26 cellular contexts compared by ENCODE assay signal in genomic region chr7:43487731-43488073, GRCh38.
DNase-seq lines count a peak whose midpoint lies in the region; ATAC-seq, FAIRE-seq and TF ChIP-seq lines count a peak whose summit lies in the region.
"Had no signal": no experiment of that assay in that cellular context is flagged by ENCODE, and none has a peak within 500 bp of the region (broad histone marks: within the 10 kb centered on the region; RNA-seq: fewer than 3 reads in every experiment).

No MANE protein-coding gene starts in this region.

- H3K4me1 ChIP-seq in cardiac muscle cell (ENCODE audit: low read depth) (peaks cover 43% of the 10 kb centered on the region), HepG2 (ENCODE audit: insufficient read depth, low read length) (peaks cover 98% of the 10 kb centered on the region)

- in situ Hi-C loops in HepG2 (cut with HindIII; ENCODE audit: extremely low pct_ligation_motif_present, low pct_unique_long_range_greater_than_20kb) = no loop called here

- TF ChIP-seq CTCF in cardiac muscle cell (IDR thresholded peaks at IDR 0.05; ENCODE audit: low read depth, low read length) = no peak
- no peak for TF ChIP-seq CTCF in HepG2 (CRISPR knock-in tag; IDR thresholded peaks at IDR 0.05)
- no peak for TF ChIP-seq CTCF in nephron progenitor cell (IDR thresholded peaks at IDR 0.05)
- no peak for TF ChIP-seq CTCF in RWPE1 (conservative IDR thresholded peaks at IDR 0.05; ENCODE audit: low read depth)

- no peak for TF ChIP-seq POLR2A in HepG2 (IDR thresholded peaks at IDR 0.05; ENCODE audit: insufficient read depth in 1 of 2, low read depth in 2 of 2, low read length in 2 of 2)

- H3K27me3 Mint-ChIP-seq in nephron progenitor cell (ENCODE audit: low read depth, poor library complexity) = no peaks in the 10 kb centered on the region
- H3K27me3 Mint-ChIP-seq: CD4-positive, alpha-beta T cell had no signal

- no peak for TF ChIP-seq RAD21 in HepG2 (CRISPR knock-in tag; IDR thresholded peaks at IDR 0.05)

- H3K9me3 ChIP-seq in cardiac muscle cell (ENCODE audit: low read depth) = no peaks in the 10 kb centered on the region
- H3K9me3 ChIP-seq in HepG2 (ENCODE audit: low read length) = no peaks in the 10 kb centered on the region

- no peak overlapping the region for H2AFZ ChIP-seq in HepG2 (ENCODE audit: low read length)

- H3K27ac Mint-ChIP-seq in nephron progenitor cell = peak overlapping the region; percentile 54
- H3K27ac Mint-ChIP-seq: CD4-positive, alpha-beta T cell had no signal

- TF ChIP-seq EP300 in HepG2 (IDR thresholded peaks at IDR 0.05; ENCODE audit: low read depth in 2 of 2, low read length in 2 of 2) (no peak), HepG2 (CRISPR knock-in tag; IDR thresholded peaks at IDR 0.05; ENCODE audit: borderline replicate concordance) (no peak)

- H3K4me1 Mint-ChIP-seq in nephron progenitor cell = peaks cover 40% of the 10 kb centered on the region

- no peaks in the 10 kb centered on the region for H3K9me3 Mint-ChIP-seq in nephron progenitor cell
- H3K9me3 Mint-ChIP-seq: CD4-positive, alpha-beta T cell had no signal

- no peaks in the 10 kb centered on the region for H3K36me3 Mint-ChIP-seq in nephron progenitor cell (ENCODE audit: low read depth)

- peak overlapping the region; percentile 44; the same call in 1 of the 2 replicates for H3K9ac ChIP-seq in HepG2 (ENCODE audit: insufficient read depth, low read depth, low read length)

- no peaks in the 10 kb centered on the region for H4K20me1 ChIP-seq in HepG2 (ENCODE audit: insufficient read depth, low read length)

- no peaks in the 10 kb centered on the region for H3K79me2 ChIP-seq in HepG2 (ENCODE audit: insufficient read depth, low read length)

- intact Hi-C loops in Right ventricle myocardium inferior (cut with DNase I) (no loop called here), HepG2 (cut with micrococcal nuclease; ENCODE audit: unreplicated experiment) (loop anchor here (1.0 kb wide), 1 partner anchor 15 kb away; no protein-coding TSS in a partner anchor)

- no peak overlapping the region for H3K4me3 Mint-ChIP-seq in nephron progenitor cell
- H3K4me3 Mint-ChIP-seq: CD4-positive, alpha-beta T cell had no signal

- no peaks in the 10 kb centered on the region for H3K27me3 ChIP-seq in cardiac muscle cell
- H3K27me3 ChIP-seq in HepG2 (ENCODE audit: control insufficient read depth in 1 of 2, insufficient read depth in 2 of 2, low read length in 2 of 2) = no peaks in the 10 kb centered on the region

- H3K27ac ChIP-seq in cardiac muscle cell (peak overlapping the region; percentile 87), HepG2 (ENCODE audit: extremely low read length, insufficient read depth, low read length) (peak overlapping the region; percentile 85), RWPE1 (no peak overlapping the region)
- H3K27ac ChIP-seq: 22Rv1, SK-N-MC had no signal

- POLR2A ChIA-PET in HepG2 (lab: Yijun Ruan, JAX) (interaction anchor here (0.7 to 1.8 kb wide), 3 partner anchors 14 to 95 kb away, joined by 3 to 8 read pairs (median 6); partner anchors contain the start of gene STK17A), RWPE1 (lab: Yijun Ruan, JAX; ENCODE audit: low non-redundant PET) (no interaction called here)

- peak overlapping the region; percentile 55 for H3K4me2 ChIP-seq in HepG2 (ENCODE audit: low read depth, low read length)

- CTCF ChIA-PET in HepG2 (lab: Yijun Ruan, JAX; ENCODE audit: low intra/inter-chr PET ratio, low total read pairs) (no interaction called here), RWPE1 (lab: Yijun Ruan, JAX) (interaction anchor here (0.9 kb wide), 1 partner anchor 1575 kb away, joined by 4 read pairs; no protein-coding TSS in a partner anchor)

- no TSS peak for BruUV-seq in HepG2 (replicated peaks; lab: Mats Ljungman, UMichigan)

- no peak for FAIRE-seq in HepG2 (lab: Jason Lieb, UNC)
- FAIRE-seq: GM12891, GM19239, H54 had no signal

- H3K4me3 ChIP-seq in cardiac muscle cell (no peak overlapping the region), HepG2 (replicated peaks in 1 of 3; ENCODE audit: insufficient read depth in 1 of 3, low read depth in 2 of 3, low read length in 3 of 3) (peak overlapping the region in 1 of 3 experiments; percentile 42; a peak in 1 of 6 replicates)
- H3K4me3 ChIP-seq: SK-N-MC had no signal

- no peak for DNase-seq in cardiac muscle cell (ENCODE audit: low read depth in 1 of 2, low spot score in 1 of 2)
- no peak for DNase-seq in Right ventricle myocardium inferior (ENCODE audit: missing footprints)
- DNase-seq in HepG2 (ENCODE audit: low spot score) = no peak
- DNase-seq in nephron progenitor cell = no peak
- DNase-seq in RWPE1 (ENCODE audit: low spot score) = no peak
- no peak for DNase-seq in AG08395 (ENCODE audit: low spot score)
- DNase-seq in NCI-H510A treated with DMSO at 0.1 percent for 48 hours (lab: John Stamatoyannopoulos, UW) = no peak
- DNase-seq: CD4-positive, alpha-beta T cell; COR-L47; DMS79 treated with DMSO at 0.1 percent for 48 hours; GF-D8; KBM-7; MV-4-11; NCI-H1105; NCI-H1436 treated with DMSO at 0.1 percent for 48 hours; NCI-H187 treated with DMSO at 0.1 percent for 48 hours; NCI-H2171 treated with DMSO at 0.1 percent for 48 hours; NCI-H524 treated with DMSO at 0.1 percent for 48 hours; NCI-H774; SIG-M5 had no signal

- H3K36me3 ChIP-seq in cardiac muscle cell (no peaks in the 10 kb centered on the region), HepG2 (replicated peaks in 1 of 2; ENCODE audit: control insufficient read depth in 1 of 2, insufficient read depth in 2 of 2, low read length in 2 of 2) (no peaks in the 10 kb centered on the region)

- ATAC-seq in Right ventricle myocardium inferior (no peak), HepG2 (no peak), GM21786 (IDR thresholded peaks at IDR 0.05; ENCODE audit: unreplicated experiment) (no peak)

TF ChIP-seq in HepG2, 621 proteins besides CTCF, POLR2A, EP300 and RAD21 (continues in another document):
- TF ChIP-seq ZXDC (CRISPR knock-in tag; IDR thresholded peaks at IDR 0.05) (no peak), MXD3 (CRISPR knock-in tag; IDR thresholded peaks at IDR 0.05) (0 out of 2 replicates have a peak, but pooled peaks have one; percentile 25), ZNF296 (CRISPR knock-in tag; conservative IDR thresholded peaks at IDR 0.05) (no peak), ZNF253 (CRISPR knock-in tag; IDR thresholded peaks at IDR 0.05; ENCODE audit: borderline replicate concordance) (no peak), MIER2 (CRISPR knock-in tag; IDR thresholded peaks at IDR 0.05) (no peak), MEIS2 (CRISPR knock-in tag; IDR thresholded peaks at IDR 0.05) (no peak), ZMYM2 (CRISPR knock-in tag; IDR thresholded peaks at IDR 0.05) (peak; percentile 77; the same call in 1 of the 2 replicates), GPBP1L1 (CRISPR knock-in tag; IDR thresholded peaks at IDR 0.05) (no peak), MED13 (CRISPR knock-in tag; IDR thresholded peaks at IDR 0.05) (no peak), BRF2 (CRISPR knock-in tag; IDR thresholded peaks at IDR 0.05) (no peak)
